20 cellular contexts compared by ENCODE assay signal in genomic region chr11:57619331-57619730, GRCh38. TPM values are rescaled to one million over a fixed set of nuclear protein-coding genes. Genes with fewer than 3 reads are reported as not detected.
DNase-seq lines count a peak whose midpoint lies in the region; ATAC-seq and TF ChIP-seq lines count a peak whose summit lies in the region.
"Had no signal": no experiment of that assay in that cellular context is flagged by ENCODE, and none has a peak within 500 bp of the region (broad histone marks: within the 10 kb centered on the region; RNA-seq: fewer than 3 reads in every experiment).

No MANE protein-coding gene starts in this region.

- ATAC-seq in HG03378 (IDR thresholded peaks at IDR 0.05; ENCODE audit: unreplicated experiment): no peak
- ATAC-seq in GM18502 (IDR thresholded peaks at IDR 0.05; ENCODE audit: poor library complexity, unreplicated experiment): no peak
- ATAC-seq: A549; activated T-helper 17 cell treated with anti-CD3 and anti-CD28 coated beads, Interleukin-2, amount 50 U/mL, for 72 hours had no signal

- H2AFZ ChIP-seq in mammary epithelial cell (ENCODE audit: low read depth, low read length): no peak overlapping the region

- no peak overlapping the region for H3K27ac Mint-ChIP-seq in endodermal cell
- H3K27ac Mint-ChIP-seq: activated T-helper 17 cell treated with anti-CD3 and anti-CD28 coated beads, Interleukin-2, amount 50 U/mL, for 72 hours; memory B cell; nephron progenitor cell; stimulated activated naive CD8-positive, alpha-beta T cell treated with anti-CD3 and anti-CD28 coated beads, Interleukin-15, Interleukin-2, amounts not matched to agents 100 ng/mL and 50 ng/mL, for 24 hours had no signal

- H3K27me3 ChIP-seq in mammary epithelial cell (ENCODE audit: insufficient read depth, low read length) (no peaks in the 10 kb centered on the region), breast epithelium (no peaks in the 10 kb centered on the region), endodermal cell (ENCODE audit: control insufficient read depth, insufficient read depth, low read length, poor library complexity, severe bottlenecking) (no peaks in the 10 kb centered on the region), spleen (replicated peaks in 1 of 7) (no peaks in the 10 kb centered on the region)
- H3K27me3 ChIP-seq: Peyer's patch had no signal

- H3K36me3 ChIP-seq in mammary epithelial cell (ENCODE audit: insufficient read depth, low read length) (no peaks in the 10 kb centered on the region), breast epithelium (no peaks in the 10 kb centered on the region), endodermal cell (ENCODE audit: control insufficient read depth, insufficient read depth, low read length) (no peaks in the 10 kb centered on the region), spleen (peaks cover 0 to 29% (median 3%) of the 10 kb centered on the region in 6 donors)

- 90% methylated on average over 2 of the region's 2 CpGs for WGBS in mammary epithelial cell (ENCODE audit: low coverage, missing lambda C conversion rate)
- 81 to 100% methylated on average over 2 of the region's 2 CpGs for WGBS in endodermal cell (ENCODE audit: insufficient coverage in 1 of 2, insufficient read length in 1 of 2), 2 experiments
- 83 to 96% (median 90%) methylated on average over 2 of the region's 2 CpGs for WGBS in spleen, 5 donors

- no peak overlapping the region for H3K4me3 Mint-ChIP-seq in endodermal cell
- H3K4me3 Mint-ChIP-seq: activated T-helper 17 cell treated with anti-CD3 and anti-CD28 coated beads, Interleukin-2, amount 50 U/mL, for 72 hours; memory B cell; nephron progenitor cell; stimulated activated naive CD8-positive, alpha-beta T cell treated with anti-CD3 and anti-CD28 coated beads, Interleukin-15, Interleukin-2, amounts not matched to agents 100 ng/mL and 50 ng/mL, for 24 hours had no signal

- TF ChIP-seq POLR2A in breast epithelium (IDR thresholded peaks at IDR 0.05) (no peak), NB4 (IDR thresholded peaks at IDR 0.05; ENCODE audit: extremely low read depth, insufficient read length) (no peak), spleen (IDR thresholded peaks at IDR 0.05) (no peak)

- BruUV-seq in mammary epithelial cell (replicated peaks; lab: Mats Ljungman, UMichigan): no TSS peak

- DNase-seq in mammary epithelial cell: no peak
- no peak for DNase-seq in breast epithelium (ENCODE audit: low spot score in 2 of 2)
- no peak for DNase-seq in NB4 (ENCODE audit: low read depth)
- DNase-seq in endodermal cell: no peak
- peak; percentile 11 for DNase-seq in spleen
- no peak for DNase-seq in NCI-H524 treated with DMSO at 0.1 percent for 48 hours (lab: John Stamatoyannopoulos, UW)
- DNase-seq: activated CD8-positive, alpha-beta memory T cell treated with anti-CD3 and anti-CD28 coated beads for 24 hours; adrenal gland; NCI-H2081 treated with DMSO at 0.1 percent for 48 hours; NCI-H526 treated with DMSO at 0.1 percent for 48 hours; nephron progenitor cell; Peyer's patch had no signal

- no peaks in the 10 kb centered on the region for H3K79me2 ChIP-seq in mammary epithelial cell (ENCODE audit: insufficient read depth, low read length)

- dilution Hi-C loops in mammary epithelial cell (cut with HindIII; ENCODE audit: low sequenced_read_pairs): no loop called here

- no peak overlapping the region for H3K4me2 ChIP-seq in mammary epithelial cell (ENCODE audit: insufficient read depth, low read depth, low read length)
- H3K4me2 ChIP-seq: A549 had no signal

- H3K4me1 ChIP-seq in mammary epithelial cell (ENCODE audit: insufficient read depth, low read length) (no peaks in the 10 kb centered on the region), breast epithelium (no peaks in the 10 kb centered on the region), endodermal cell (ENCODE audit: control insufficient read depth, insufficient read depth, low read length) (no peaks in the 10 kb centered on the region), spleen (no peaks in the 10 kb centered on the region)
- H3K4me1 ChIP-seq: A549, adrenal gland, Peyer's patch had no signal

- TF ChIP-seq CTCF in mammary epithelial cell (conservative IDR thresholded peaks at IDR 0.05 in 1 of 2, IDR thresholded peaks at IDR 0.05 in 1 of 2; ENCODE audit: extremely low read depth in 1 of 2, insufficient read depth in 1 of 2, low read depth in 1 of 2, low read length in 2 of 2) (peak; percentile 30 to 36), breast epithelium (IDR thresholded peaks at IDR 0.05) (no peak), NB4 (IDR thresholded peaks at IDR 0.05; ENCODE audit: low read depth, low read length) (peak; percentile 45), endodermal cell (conservative IDR thresholded peaks at IDR 0.05) (peak; percentile 60), spleen (IDR thresholded peaks at IDR 0.05 in 8 of 11, conservative IDR thresholded peaks at IDR 0.05 in 3 of 11) (no peak)

- H3K27ac ChIP-seq in mammary epithelial cell (ENCODE audit: insufficient read depth, low read depth, low read length): no peak overlapping the region
- H3K27ac ChIP-seq in breast epithelium: no peak overlapping the region
- no peak overlapping the region for H3K27ac ChIP-seq in endodermal cell (ENCODE audit: low read depth, low read length)
- no peak overlapping the region for H3K27ac ChIP-seq in spleen
- H3K27ac ChIP-seq: A549, adrenal gland, Peyer's patch had no signal

- H3K4me3 ChIP-seq in mammary epithelial cell (replicated peaks in 1 of 3; ENCODE audit: insufficient read depth in 1 of 3, low read depth in 2 of 3, low read length in 3 of 3) (no peak overlapping the region), breast epithelium (no peak overlapping the region), NB4 (ENCODE audit: low read depth, low read length) (no peak overlapping the region), endodermal cell (ENCODE audit: low read length) (no peak overlapping the region), spleen (no peak overlapping the region)
- H3K4me3 ChIP-seq: A549, adrenal gland, Peyer's patch had no signal

- H3K9me3 ChIP-seq in mammary epithelial cell (replicated peaks; ENCODE audit: insufficient read depth, low read length) (no peaks in the 10 kb centered on the region), breast epithelium (peaks cover 0 to 8% of the 10 kb centered on the region in 2 donors), endodermal cell (ENCODE audit: control insufficient read depth, low read length) (peaks cover 13% of the 10 kb centered on the region), spleen (peaks cover 0 to 25% (median 17%) of the 10 kb centered on the region in 8 donors)
- H3K9me3 ChIP-seq: adrenal gland had no signal

- H4K20me1 ChIP-seq in mammary epithelial cell (ENCODE audit: insufficient read depth, low read length): no peaks in the 10 kb centered on the region

- H3K9me3 Mint-ChIP-seq in endodermal cell: peaks cover 17% of the 10 kb centered on the region
- H3K9me3 Mint-ChIP-seq: activated T-helper 17 cell treated with anti-CD3 and anti-CD28 coated beads, Interleukin-2, amount 50 U/mL, for 72 hours had no signal

- in situ Hi-C loops in mammary epithelial cell (cut with MboI; ENCODE audit: low sequenced_read_pairs in 2 of 2): no loop called here

- no peaks in the 10 kb centered on the region for H3K27me3 Mint-ChIP-seq in endodermal cell (ENCODE audit: insufficient read depth)

- no peak overlapping the region for H3K9ac ChIP-seq in mammary epithelial cell (ENCODE audit: insufficient read depth, low read length)
- no peak overlapping the region for H3K9ac ChIP-seq in endodermal cell (ENCODE audit: extremely low read depth, low read length, poor library complexity, severe bottlenecking)

- peaks cover 13% of the 10 kb centered on the region for H3K36me3 Mint-ChIP-seq in endodermal cell (ENCODE audit: low read depth)
- H3K36me3 Mint-ChIP-seq: memory B cell had no signal

- CTCF ChIA-PET in mammary epithelial cell (lab: Charles Lee; ENCODE audit: low non-redundant PET): no interaction called here

- intact Hi-C loops in mammary epithelial cell (cut with micrococcal nuclease): no loop called here
- intact Hi-C loops in breast epithelium (cut with DNase I; ENCODE audit: low total_unique reads): no loop called here
- intact Hi-C loops in spleen (cut with DNase I; ENCODE audit: low total_unique reads): no loop called here

- H3K4me1 Mint-ChIP-seq in endodermal cell: no peaks in the 10 kb centered on the region
- H3K4me1 Mint-ChIP-seq: activated T-helper 17 cell treated with anti-CD3 and anti-CD28 coated beads, Interleukin-2, amount 50 U/mL, for 72 hours; memory B cell had no signal

RNA-seq across cellular contexts. Expression of gene SERPING1, which starts 21.8 kb away (rescaled TPM):
- total RNA-seq in mammary epithelial cell (10 to 100 TPM in 1 of 2 donors, 1 to 10 TPM in 1; 9.7 to 23.8 TPM), breast epithelium (100 to 1,000 TPM; 421 to 823 (median 479) TPM), endodermal cell (10 to 100 TPM; 67.8 to 73.5 TPM), spleen (100 to 1,000 TPM; 121 to 364 (median 255) TPM)
- polyA plus RNA-seq in mammary epithelial cell (15.3 TPM), spleen (100 to 1,000 TPM; 104 to 187 (median 161) TPM)
- polyA minus RNA-seq in mammary epithelial cell: 29.9 TPM
- 114 TPM for polyA plus RNA-seq in endodermal cell (2013, experiment 1 of 2)
- polyA plus RNA-seq in endodermal cell (2013, experiment 2 of 2): 118 TPM
- total RNA-seq: activated T-helper 17 cell treated with anti-CD3 and anti-CD28 coated beads, Interleukin-2, amount 50 U/mL, for 72 hours; pulmonary artery endothelial cell had no signal

RNA-seq across cellular contexts. Expression of gene YPEL4, which starts 30.4 kb away (rescaled TPM):
- under 1 TPM; under 0.01 to 0.35 TPM for total RNA-seq in mammary epithelial cell
- 0.05 TPM for polyA plus RNA-seq in mammary epithelial cell
- not detected for polyA minus RNA-seq in mammary epithelial cell
- total RNA-seq in breast epithelium: 1 to 10 TPM; 1.1 to 2.3 (median 2.0) TPM
- total RNA-seq in endodermal cell: not detected
- 2.8 TPM for polyA plus RNA-seq in endodermal cell (2013, experiment 1 of 2)
- polyA plus RNA-seq in endodermal cell (2013, experiment 2 of 2): 2.0 TPM
- 1 to 10 TPM in 6 of 7 donors, under 1 TPM in 1; 0.63 to 8.3 (median 2.2) TPM for total RNA-seq in spleen
- polyA plus RNA-seq in spleen: 1 to 10 TPM in 1 of 3 donors, under 1 TPM in 2; 0.77 to 2.4 (median 1.00) TPM
- total RNA-seq: G401 had no signal

RNA-seq across cellular contexts. Expression of gene CLP1, which starts 38.2 kb away (rescaled TPM):
- total RNA-seq in mammary epithelial cell: 10 to 100 TPM; 16.0 to 19.0 TPM
- polyA plus RNA-seq in mammary epithelial cell: 38.7 TPM
- 19.0 TPM for polyA minus RNA-seq in mammary epithelial cell
- total RNA-seq in breast epithelium: 10 to 100 TPM; 15.4 to 17.7 (median 17.7) TPM
- total RNA-seq in endodermal cell: 10 to 100 TPM; 23.7 to 25.2 TPM
- polyA plus RNA-seq in endodermal cell (2013, experiment 1 of 2): 17.7 TPM
- polyA plus RNA-seq in endodermal cell (2013, experiment 2 of 2): 15.0 TPM
- total RNA-seq in spleen: 10 to 100 TPM; 10.5 to 21.6 (median 14.6) TPM
- polyA plus RNA-seq in spleen: 10 to 100 TPM in 1 of 3 donors, 1 to 10 TPM in 2; 8.3 to 12.2 (median 8.4) TPM

RNA-seq across cellular contexts. Expression of gene ZDHHC5, which starts 48.6 kb away (rescaled TPM):
- 100 to 1,000 TPM in 1 of 2 donors, 10 to 100 TPM in 1; 81.7 to 101 TPM for total RNA-seq in mammary epithelial cell
- polyA plus RNA-seq in mammary epithelial cell: 94.2 TPM
- 108 TPM for polyA minus RNA-seq in mammary epithelial cell
- 10 to 100 TPM; 39.3 to 50.2 (median 39.8) TPM for total RNA-seq in breast epithelium
- total RNA-seq in endodermal cell: 10 to 100 TPM; 70.7 to 77.1 TPM
- 30.5 TPM for polyA plus RNA-seq in endodermal cell (2013, experiment 1 of 2)
- 31.6 TPM for polyA plus RNA-seq in endodermal cell (2013, experiment 2 of 2)
- 10 to 100 TPM; 41.5 to 58.0 (median 51.2) TPM for total RNA-seq in spleen
- 10 to 100 TPM; 14.0 to 16.7 (median 14.2) TPM for polyA plus RNA-seq in spleen

RNA-seq across cellular contexts. Expression of gene UBE2L6, which starts 51.9 kb away (rescaled TPM):
- total RNA-seq in mammary epithelial cell (10 to 100 TPM; 34.2 to 46.8 TPM), breast epithelium (10 to 100 TPM; 25.9 to 66.2 (median 48.1) TPM), endodermal cell (10 to 100 TPM in 1 of 2 donors, 1 to 10 TPM in 1; 8.1 to 11.3 TPM), spleen (100 to 1,000 TPM in 5 of 7 donors, 10 to 100 TPM in 2; 74.2 to 137 (median 112) TPM)
- polyA plus RNA-seq in mammary epithelial cell (51.8 TPM), spleen (100 to 1,000 TPM in 1 of 3 donors, 10 to 100 TPM in 2; 46.8 to 135 (median 79.5) TPM)
- polyA minus RNA-seq in mammary epithelial cell: 29.3 TPM
- 64.9 TPM for polyA plus RNA-seq in endodermal cell (2013, experiment 1 of 2)
- polyA plus RNA-seq in endodermal cell (2013, experiment 2 of 2): 56.6 TPM

Comparison
In these comparisons a context has a peak if more than half of its experiments do, and no peak if none do; other contexts are left out.
1. CTCF ChIP-seq: peak in mammary epithelial cell (2 of 2), NB4 (single experiment) and endodermal cell (single experiment); none in breast epithelium (0 of 3) and spleen (0 of 11).